In the genomic region with DNA sequence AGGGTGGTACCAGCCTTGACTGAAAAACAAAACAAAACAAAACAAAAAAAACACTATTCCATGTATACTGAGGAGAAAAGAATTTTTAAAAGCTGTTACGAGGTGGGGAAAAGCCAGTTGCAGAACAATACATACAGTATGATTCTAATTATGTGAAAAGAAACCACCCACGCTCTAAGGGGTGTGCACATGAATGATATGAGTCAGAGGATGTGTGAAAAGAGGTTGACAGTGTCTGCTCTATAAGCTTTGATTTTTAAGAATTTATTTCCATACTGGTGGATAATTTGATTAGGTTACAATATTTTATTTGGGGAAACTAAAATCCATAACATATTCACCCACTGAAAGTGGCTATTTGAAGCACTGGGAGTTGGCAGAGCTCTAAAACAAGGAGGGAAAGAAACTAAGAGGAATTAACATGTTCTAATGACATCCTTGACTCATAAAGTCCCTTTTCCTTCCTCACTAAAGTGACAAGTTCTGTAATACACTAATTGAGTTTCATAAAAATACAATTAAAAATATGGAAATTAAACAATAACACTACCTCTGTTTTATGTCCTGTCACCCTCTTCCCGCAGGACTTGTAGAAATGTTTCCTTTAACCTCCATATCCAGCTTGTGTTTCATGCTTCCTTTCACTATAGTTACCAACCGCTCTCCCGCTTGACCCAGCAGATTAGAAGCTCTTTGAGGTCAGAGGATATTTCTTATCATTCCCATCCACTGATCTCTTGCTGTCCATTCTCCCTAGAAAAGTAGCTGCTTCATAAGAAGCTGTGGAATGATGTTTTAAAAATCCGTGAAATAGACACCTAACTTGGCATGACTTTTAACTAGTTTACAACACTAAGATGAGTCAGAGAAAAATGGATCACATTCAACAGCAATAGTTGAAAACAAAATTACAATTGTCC, we compare ENCODE assay signal across 9 cellular contexts.
DNase-seq lines count a peak whose midpoint lies in the region; ATAC-seq, FAIRE-seq and TF ChIP-seq lines count a peak whose summit lies in the region.
"Had no signal": no experiment of that assay in that cellular context is flagged by ENCODE, and none has a peak within 500 bp of the region (broad histone marks: within the 10 kb centered on the region; RNA-seq: fewer than 3 reads in every experiment).

No MANE protein-coding gene starts in this region.

- peaks cover 28% of the 10 kb centered on the region for H3K27me3 Mint-ChIP-seq in activated naive CD8-positive, alpha-beta T cell treated with anti-CD3 and anti-CD28 coated beads, Interleukin-2, amount 50 U/mL, for 24 hours
- no peaks in the 10 kb centered on the region for H3K27me3 Mint-ChIP-seq in Caco-2 (ENCODE audit: insufficient read depth, unreplicated experiment)

- no peaks in the 10 kb centered on the region for H3K36me3 Mint-ChIP-seq in activated naive CD8-positive, alpha-beta T cell treated with anti-CD3 and anti-CD28 coated beads, Interleukin-2, amount 50 U/mL, for 24 hours (ENCODE audit: low read depth)
- no peaks in the 10 kb centered on the region for H3K36me3 Mint-ChIP-seq in Caco-2 (ENCODE audit: insufficient read depth, unreplicated experiment)
- H3K36me3 Mint-ChIP-seq: activated naive CD8-positive, alpha-beta T cell had no signal

- peak overlapping the region; percentile 12; the same call in 1 of the 3 replicates for H3K4me2 ChIP-seq in A549

- TF ChIP-seq RAD21 in A549 (conservative IDR thresholded peaks at IDR 0.05 in 1 of 2, IDR thresholded peaks at IDR 0.05 in 1 of 2) = no peak

- 67% methylated on average over 6 of the region's 6 CpGs for WGBS in A549 (ENCODE audit: missing lambda C conversion rate)

- TF ChIP-seq CTCF in A549 (IDR thresholded peaks at IDR 0.05) (no peak), Caco-2 (IDR thresholded peaks at IDR 0.05; ENCODE audit: insufficient read depth in 1 of 2, low read depth in 1 of 2, low read length in 1 of 2, severe bottlenecking in 1 of 2, unreplicated experiment in 1 of 2) (no peak)

- H3K4me3 ChIP-seq in A549 = no peak overlapping the region
- no peak overlapping the region for H3K4me3 ChIP-seq in Caco-2 (ENCODE audit: low read depth, low read length)

- H3K4me3 Mint-ChIP-seq in activated naive CD8-positive, alpha-beta T cell treated with anti-CD3 and anti-CD28 coated beads, Interleukin-2, amount 50 U/mL, for 24 hours = no peak overlapping the region
- H3K4me3 Mint-ChIP-seq in Caco-2 (ENCODE audit: unreplicated experiment) = no peak overlapping the region
- H3K4me3 Mint-ChIP-seq: activated naive CD8-positive, alpha-beta T cell had no signal

- no peak for TF ChIP-seq EP300 in A549 (IDR thresholded peaks at IDR 0.05)

- ATAC-seq in A549 = no peak
- peak; percentile 99 for ATAC-seq in GM19395 (IDR thresholded peaks at IDR 0.05; ENCODE audit: unreplicated experiment)
- peak; percentile 99 for ATAC-seq in HG03175 (IDR thresholded peaks at IDR 0.05; ENCODE audit: unreplicated experiment)
- ATAC-seq in activated naive CD8-positive, alpha-beta T cell treated with anti-CD3 and anti-CD28 coated beads, Interleukin-2, amount 50 U/mL, for 24 hours = peak; percentile 99

- H3K36me3 ChIP-seq in Caco-2 (ENCODE audit: control insufficient read depth, insufficient read depth, low read length) = no peaks in the 10 kb centered on the region

- DNase-seq in A549 (ENCODE audit: low read depth in 1 of 2, low spot score in 1 of 2) (no peak), Caco-2 (no peak), NCI-H748 (lab: John Stamatoyannopoulos, UW; ENCODE audit: unreplicated experiment) (no peak), NCI-H2196 (lab: John Stamatoyannopoulos, UW; ENCODE audit: unreplicated experiment) (no peak)
- peak; percentile 20 for DNase-seq in activated naive CD8-positive, alpha-beta T cell treated with anti-CD3 and anti-CD28 coated beads, Interleukin-2, amount 50 U/mL, for 24 hours
- DNase-seq in stimulated activated CD4-positive, alpha-beta T cell treated with anti-CD3 and anti-CD28 coated beads, Interleukin-2, amount 100 ng/mL, for 24 hours = peak; percentile 17 to 37

- H3K9me3 ChIP-seq in A549 (no peaks in the 10 kb centered on the region), Caco-2 (no peaks in the 10 kb centered on the region)

- POLR2A ChIA-PET in A549 (lab: Yijun Ruan, JAX) = no interaction called here
- POLR2A ChIA-PET in Caco-2 (lab: Charles Lee) = no interaction called here

- H3K27ac ChIP-seq in A549 = no peak overlapping the region

- no peak overlapping the region for H3K27ac Mint-ChIP-seq in activated naive CD8-positive, alpha-beta T cell treated with anti-CD3 and anti-CD28 coated beads, Interleukin-2, amount 50 U/mL, for 24 hours
- H3K27ac Mint-ChIP-seq in Caco-2 (ENCODE audit: unreplicated experiment) = no peak overlapping the region
- H3K27ac Mint-ChIP-seq: activated naive CD8-positive, alpha-beta T cell had no signal

- peaks cover 18% of the 10 kb centered on the region for H3K4me1 Mint-ChIP-seq in activated naive CD8-positive, alpha-beta T cell treated with anti-CD3 and anti-CD28 coated beads, Interleukin-2, amount 50 U/mL, for 24 hours
- no peaks in the 10 kb centered on the region for H3K4me1 Mint-ChIP-seq in Caco-2 (ENCODE audit: low read depth, unreplicated experiment)

- CTCF ChIA-PET in A549 (lab: Yijun Ruan, JAX) = interaction anchor here (1.3 kb wide), 1 partner anchor 67 kb away, joined by 3 read pairs; no protein-coding TSS in a partner anchor
- CTCF ChIA-PET in Caco-2 (lab: Charles Lee) = no interaction called here

- BruUV-seq in Caco-2 (replicated peaks; lab: Mats Ljungman, UMichigan) = no TSS peak

- no peak for TF ChIP-seq POLR2A in A549 (IDR thresholded peaks at IDR 0.05; ENCODE audit: low read length)

- FAIRE-seq in A549 (lab: Jason Lieb, UNC) = no peak

- no peaks in the 10 kb centered on the region for H3K9me3 Mint-ChIP-seq in activated naive CD8-positive, alpha-beta T cell treated with anti-CD3 and anti-CD28 coated beads, Interleukin-2, amount 50 U/mL, for 24 hours
- H3K9me3 Mint-ChIP-seq in Caco-2 (ENCODE audit: unreplicated experiment) = no peaks in the 10 kb centered on the region

- H3K4me1 ChIP-seq in A549 (peaks cover 12% of the 10 kb centered on the region; the same call in 2 of the 3 replicates), Caco-2 (no peaks in the 10 kb centered on the region)

- intact Hi-C loops in Caco-2 (cut with micrococcal nuclease; ENCODE audit: unreplicated experiment) = no loop called here

- H3K27me3 ChIP-seq in Caco-2 (replicated peaks; ENCODE audit: control insufficient read depth, insufficient read depth, low read length) = no peaks in the 10 kb centered on the region

TF ChIP-seq in A549, 52 proteins besides CTCF, POLR2A, EP300 and RAD21 (continues in another document):
- TF ChIP-seq KDM5A (IDR thresholded peaks at IDR 0.05) (no peak), PHF8 (IDR thresholded peaks at IDR 0.05; ENCODE audit: borderline replicate concordance, low read depth) (no peak), PBX3 (IDR thresholded peaks at IDR 0.05) (no peak), SREBF2 (IDR thresholded peaks at IDR 0.05) (no peak), REST (IDR thresholded peaks at IDR 0.05) (no peak), RNF2 (IDR thresholded peaks at IDR 0.05; ENCODE audit: borderline replicate concordance, low read depth) (no peak), MYC (IDR thresholded peaks at IDR 0.05; ENCODE audit: borderline replicate concordance, low read length) (no peak), CEBPB (IDR thresholded peaks at IDR 0.05) (no peak), CBX2 (IDR thresholded peaks at IDR 0.05; ENCODE audit: borderline replicate concordance, low read depth) (no peak), ESRRA (IDR thresholded peaks at IDR 0.05; ENCODE audit: borderline replicate concordance, low read length) (no peak), JUN (IDR thresholded peaks at IDR 0.05) (no peak), ZC3H11A (IDR thresholded peaks at IDR 0.05) (no peak), RFX5 (IDR thresholded peaks at IDR 0.05) (no peak)
- TF ChIP-seq, protein P1, sequence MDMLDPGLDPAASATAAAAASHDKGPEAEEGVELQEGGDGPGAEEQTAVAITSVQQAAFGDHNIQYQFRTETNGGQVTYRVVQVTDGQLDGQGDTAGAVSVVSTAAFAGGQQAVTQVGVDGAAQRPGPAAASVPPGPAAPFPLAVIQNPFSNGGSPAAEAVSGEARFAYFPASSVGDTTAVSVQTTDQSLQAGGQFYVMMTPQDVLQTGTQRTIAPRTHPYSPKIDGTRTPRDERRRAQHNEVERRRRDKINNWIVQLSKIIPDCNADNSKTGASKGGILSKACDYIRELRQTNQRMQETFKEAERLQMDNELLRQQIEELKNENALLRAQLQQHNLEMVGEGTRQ (IDR thresholded peaks at IDR 0.05) = no peak

Comparison
In these comparisons a context has a peak if more than half of its experiments do, and no peak if none do; other contexts are left out.
1. ATAC-seq: peak in GM19395 (single experiment), HG03175 (single experiment) and activated naive CD8-positive, alpha-beta T cell treated with anti-CD3 and anti-CD28 coated beads, Interleukin-2, amount 50 U/mL, for 24 hours (single experiment); none in A549 (0 of 2).
2. DNase-seq: peak in activated naive CD8-positive, alpha-beta T cell treated with anti-CD3 and anti-CD28 coated beads, Interleukin-2, amount 50 U/mL, for 24 hours (single experiment) and stimulated activated CD4-positive, alpha-beta T cell treated with anti-CD3 and anti-CD28 coated beads, Interleukin-2, amount 100 ng/mL, for 24 hours (2 of 2); none in A549 (0 of 2), Caco-2 (0 of 2), NCI-H748 (single experiment) and NCI-H2196 (single experiment).